22 cellular contexts compared by ENCODE assay signal in the genomic region with DNA sequence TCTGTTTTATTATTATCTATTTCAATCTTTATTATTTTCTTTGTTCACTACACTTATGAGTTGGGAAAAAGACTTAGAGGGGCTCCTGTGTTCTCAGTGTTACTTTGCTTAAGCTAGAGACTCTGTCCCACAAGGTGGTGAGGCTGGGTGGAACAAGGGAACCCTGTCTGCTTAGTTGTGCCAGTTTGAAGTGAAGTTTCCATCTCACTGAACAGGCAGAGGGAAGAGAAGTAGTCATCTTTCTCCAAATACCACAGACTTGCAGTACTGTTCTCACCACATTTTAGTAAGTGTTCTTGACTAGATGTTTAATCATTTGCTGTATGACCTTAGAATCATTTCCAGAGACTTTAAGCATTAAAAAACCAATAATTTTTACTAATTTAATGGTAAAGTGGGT.
"Had no signal": no experiment of that assay in that cellular context is flagged by ENCODE, and none has a peak within 500 bp of the region (broad histone marks: within the 10 kb centered on the region; RNA-seq: fewer than 3 reads in every experiment).

No MANE protein-coding gene starts in this region.

- DNase-seq: activated CD4-positive, alpha-beta T cell treated with anti-CD3 and anti-CD28 coated beads for 36 hours; activated CD4-positive, alpha-beta T cell treated with anti-CD3 and anti-CD28 coated beads, Interleukin-2, amount 50 U/mL, for 4 hours; activated effector memory CD4-positive, alpha-beta T cell treated with Interleukin-2 at 50 U/mL for 16 hours; activated naive CD4-positive, alpha-beta T cell treated with anti-CD3 and anti-CD28 coated beads for 36 hours; activated T-cell treated with anti-CD3 and anti-CD28 coated beads, Interleukin-2, amount 50 U/mL, for 48 hours; body of pancreas; effector CD4-positive, alpha-beta T cell; erythroblast; foreskin keratinocyte; kidney; left ventricle myocardium inferior; naive thymus-derived CD8-positive, alpha-beta T cell; retina; sigmoid colon; stimulated activated CD4-positive, alpha-beta T cell treated with anti-CD3 and anti-CD28 coated beads, Interleukin-2, amount 100 ng/mL, for 48 hours; stimulated activated CD8-positive, alpha-beta memory T cell treated with anti-CD3 and anti-CD28 coated beads, Interleukin-4, amount 100 ng/mL, for 48 hours; stimulated activated naive CD4-positive, alpha-beta T cell; T1000; upper lobe of right lung had no signal

- H3K36me3 ChIP-seq: left ventricle myocardium inferior, neural progenitor cell, sigmoid colon, upper lobe of right lung had no signal

- H3K4me1 ChIP-seq: body of pancreas, foreskin keratinocyte, left ventricle myocardium inferior, sigmoid colon, upper lobe of right lung had no signal

- H3K4me3 ChIP-seq: body of pancreas, left ventricle myocardium inferior, neural progenitor cell, sigmoid colon, smooth muscle cell, upper lobe of right lung had no signal

- H3K27me3 ChIP-seq: body of pancreas, foreskin keratinocyte, neural progenitor cell, sigmoid colon, upper lobe of right lung had no signal

- FAIRE-seq: kidney had no signal

- H3K9me3 ChIP-seq: body of pancreas, left ventricle myocardium inferior, sigmoid colon, upper lobe of right lung had no signal

- ATAC-seq: activated CD4-positive, alpha-beta T cell treated with anti-CD3 and anti-CD28 coated beads for 36 hours; body of pancreas; foreskin keratinocyte; naive thymus-derived CD8-positive, alpha-beta T cell; upper lobe of right lung; WTC11 had no signal

- H3K27ac ChIP-seq: body of pancreas, foreskin keratinocyte, left ventricle myocardium inferior, neural progenitor cell, sigmoid colon, upper lobe of right lung had no signal
